ENCODE assay signal across 14 cellular contexts in the genomic region with DNA sequence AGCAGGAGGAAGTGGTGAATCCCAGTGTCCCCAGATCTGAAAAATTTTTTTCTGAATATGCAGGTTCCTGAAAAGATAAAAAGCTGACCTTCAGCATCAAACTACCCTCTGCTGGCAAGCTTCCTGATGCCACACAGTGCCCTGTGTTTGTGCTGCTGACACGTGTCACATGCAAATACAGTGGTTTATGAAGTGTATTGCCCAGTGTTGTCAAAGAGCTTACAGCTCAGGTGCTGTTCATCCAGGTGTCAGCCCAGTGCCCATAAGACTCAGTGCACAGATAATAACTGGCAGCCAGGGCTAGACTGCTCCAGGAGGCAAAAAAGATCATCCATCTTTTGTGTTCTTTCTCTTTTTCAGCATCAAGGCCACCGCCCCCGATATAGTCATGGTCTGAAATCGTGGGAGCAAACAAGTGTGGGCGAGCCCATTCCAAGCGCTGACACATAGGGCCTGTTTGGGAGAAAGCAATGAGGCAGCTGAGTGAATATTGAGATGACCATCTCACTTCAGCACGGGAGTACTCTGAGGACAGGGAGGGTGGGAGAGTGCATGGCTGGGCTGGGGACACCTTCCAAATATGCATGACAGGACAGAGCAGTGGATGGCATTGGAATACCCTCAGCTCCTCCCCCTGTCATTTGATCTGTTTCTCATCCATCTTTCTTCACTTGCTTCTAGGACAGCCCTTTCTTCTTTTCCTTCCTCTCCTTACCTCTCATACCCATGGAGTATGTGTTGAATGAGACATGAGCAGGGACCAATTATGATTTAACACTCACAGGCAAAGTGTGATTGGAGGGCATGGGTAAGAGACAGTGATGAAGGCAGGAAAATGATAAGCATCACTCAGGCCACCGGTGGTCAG. TPM values are rescaled to one million over a fixed set of nuclear protein-coding genes. Genes with fewer than 3 reads are reported as not detected.
DNase-seq lines count a peak whose midpoint lies in the region; ATAC-seq and TF ChIP-seq lines count a peak whose summit lies in the region.
"Had no signal": no experiment of that assay in that cellular context is flagged by ENCODE, and none has a peak within 500 bp of the region (broad histone marks: within the 10 kb centered on the region; RNA-seq: fewer than 3 reads in every experiment).

No MANE protein-coding gene starts in this region.

- no peak overlapping the region for H3K4me2 ChIP-seq in neuronal stem cell (ENCODE audit: insufficient read depth, low read length, poor library complexity, severe bottlenecking)

- H4K91ac ChIP-seq in neuronal stem cell (ENCODE audit: low read depth, low read length, poor library complexity), result peak overlapping the region; percentile 96

- H3K4me3 ChIP-seq in HEK293 (ENCODE audit: low read depth, low read length) (no peak overlapping the region), neuronal stem cell (ENCODE audit: low read length in 2 of 2) (no peak overlapping the region), WERI-Rb-1 (ENCODE audit: low read depth, low read length) (no peak overlapping the region)
- H3K4me3 ChIP-seq: sigmoid colon had no signal

- WGBS in neuronal stem cell (ENCODE audit: extremely low coverage in 2 of 2, insufficient read length in 2 of 2, insufficient replicate concordance in 1 of 2), 2 donors, result no CpG with 5 or more reads among the region's 8 CpGs

- POLR2A ChIA-PET in HEK293 (lab: Yijun Ruan, JAX), result no interaction called here

- H3K14ac ChIP-seq in neuronal stem cell (ENCODE audit: low read length), result no peak overlapping the region

- no peak overlapping the region for H2BK120ac ChIP-seq in neuronal stem cell (ENCODE audit: low read depth, low read length)

- peak overlapping the region; percentile 39 for H3K18ac ChIP-seq in neuronal stem cell (ENCODE audit: low read length)

- H3K27ac ChIP-seq in HEK293 (ENCODE audit: extremely low read depth, low read depth, low read length) (no peak overlapping the region), neuronal stem cell (replicated peaks; ENCODE audit: low read length) (no peak overlapping the region), WERI-Rb-1 (no peak overlapping the region)
- H3K27ac ChIP-seq: sigmoid colon had no signal

- peaks cover 0 to 14% (median 4%) of the 10 kb centered on the region in 3 experiments for H3K27me3 ChIP-seq in neuronal stem cell (ENCODE audit: control insufficient read depth in 3 of 3, insufficient read depth in 3 of 3, low read depth in 1 of 3, low read length in 3 of 3)
- peaks cover 96% of the 10 kb centered on the region for H3K27me3 ChIP-seq in WERI-Rb-1 (ENCODE audit: insufficient read depth, low read depth, severe bottlenecking)
- H3K27me3 ChIP-seq: sigmoid colon had no signal

- no peaks in the 10 kb centered on the region for H3K4me1 ChIP-seq in HEK293 (ENCODE audit: control insufficient read depth, insufficient read depth, low read length)
- no peaks in the 10 kb centered on the region for H3K4me1 ChIP-seq in neuronal stem cell (ENCODE audit: control insufficient read depth in 2 of 2, insufficient read depth in 1 of 2, low read depth in 1 of 2, low read length in 2 of 2)
- H3K4me1 ChIP-seq: sigmoid colon had no signal

- no peak overlapping the region for H2BK15ac ChIP-seq in neuronal stem cell (ENCODE audit: low read length)

- no peaks in the 10 kb centered on the region for H3K36me3 ChIP-seq in HEK293 (ENCODE audit: control insufficient read depth in 2 of 2, insufficient read depth in 1 of 2, low read length in 2 of 2)
- H3K36me3 ChIP-seq in neuronal stem cell (replicated peaks in 1 of 2; ENCODE audit: control insufficient read depth in 2 of 2, insufficient read depth in 2 of 2, low read length in 2 of 2), result no peaks in the 10 kb centered on the region
- H3K36me3 ChIP-seq in WERI-Rb-1, result no peaks in the 10 kb centered on the region
- H3K36me3 ChIP-seq: sigmoid colon had no signal

- H3K23ac ChIP-seq in neuronal stem cell (ENCODE audit: low read depth, low read length, poor library complexity), result no peak overlapping the region

- no peaks in the 10 kb centered on the region for H3K79me1 ChIP-seq in neuronal stem cell (ENCODE audit: low read depth, low read length)

- no peaks in the 10 kb centered on the region for H3K9me3 ChIP-seq in HEK293 (ENCODE audit: control insufficient read depth, insufficient read depth, low read depth, low read length)
- no peaks in the 10 kb centered on the region for H3K9me3 ChIP-seq in neuronal stem cell (replicated peaks in 1 of 2; ENCODE audit: control insufficient read depth in 2 of 2, insufficient read depth in 1 of 2, low read depth in 1 of 2, low read length in 2 of 2)
- H3K9me3 ChIP-seq in WERI-Rb-1 (ENCODE audit: severe bottlenecking), result peaks cover 10% of the 10 kb centered on the region

- H2BK5ac ChIP-seq in neuronal stem cell (ENCODE audit: low read length), result no peak overlapping the region

- no peak overlapping the region for H3K9ac ChIP-seq in neuronal stem cell (ENCODE audit: low read depth, low read length, poor library complexity)

- DNase-seq in NCI-H774 (lab: John Stamatoyannopoulos, UW) (peak; percentile 68), neuronal stem cell (ENCODE audit: low spot score) (no peak), middle frontal gyrus (ENCODE audit: extremely low spot score, low spot score) (no peak), WERI-Rb-1 (no peak)
- DNase-seq: activated CD8-positive, alpha-beta T cell treated with anti-CD3 and anti-CD28 coated beads for 36 hours; COR-L47; effector memory CD8-positive, alpha-beta T cell; midbrain; NCI-H82; sigmoid colon; T-cell had no signal

- CTCF ChIA-PET in HEK293 (lab: Yijun Ruan, JAX), result interaction anchor here (0.7 to 1.0 kb wide), 2 partner anchors 109 to 166 kb away, joined by 3 read pairs; no protein-coding TSS in a partner anchor

- ATAC-seq in GM18870 (IDR thresholded peaks at IDR 0.05; ENCODE audit: unreplicated experiment) (peak; percentile 63), HG03354 (IDR thresholded peaks at IDR 0.05; ENCODE audit: poor library complexity, severe bottlenecking, unreplicated experiment) (no peak)
- ATAC-seq: activated CD8-positive, alpha-beta T cell treated with anti-CD3 and anti-CD28 coated beads for 36 hours; effector memory CD8-positive, alpha-beta T cell; T-cell had no signal

- H2AFZ ChIP-seq in neuronal stem cell (ENCODE audit: low read length), result no peak overlapping the region

- H4K8ac ChIP-seq in neuronal stem cell (ENCODE audit: low read depth, low read length), result no peak overlapping the region

- no peak overlapping the region for H3K4ac ChIP-seq in neuronal stem cell (ENCODE audit: low read length)

- no peak for TF ChIP-seq CTCF in HEK293 (tag by site-specific recombination; IDR thresholded peaks at IDR 0.05)
- no peak for TF ChIP-seq CTCF in WERI-Rb-1 (IDR thresholded peaks at IDR 0.05; ENCODE audit: low read depth, low read length)

- no peak overlapping the region for H2BK12ac ChIP-seq in neuronal stem cell (ENCODE audit: low read length)

- no peak overlapping the region for H2AK5ac ChIP-seq in neuronal stem cell (ENCODE audit: low read depth, low read length)

TF ChIP-seq in HEK293, 187 proteins besides CTCF, POLR2A, EP300 and RAD21:
- TF ChIP-seq EGR2 (tag by site-specific recombination; IDR thresholded peaks at IDR 0.05; ENCODE audit: low read depth) (peak; percentile 88), ZNF76 (tag by site-specific recombination; IDR thresholded peaks at IDR 0.05; ENCODE audit: borderline replicate concordance, low read depth) (no peak), ZFHX2 (tag by site-specific recombination; conservative IDR thresholded peaks at IDR 0.05) (peak; percentile 94)
TF ChIP-seq in HEK293: peak in this region for 2.

RNA-seq across cellular contexts. Expression of gene KCNK1, which starts 6.4 kb away (rescaled TPM):
- 0.06 TPM for polyA plus RNA-seq in neuronal stem cell (2013, experiment 1 of 2)
- polyA plus RNA-seq in neuronal stem cell (2013, experiment 2 of 2), result 0.06 TPM
